ENCODE assay signal across 28 cellular contexts in the genomic region with DNA sequence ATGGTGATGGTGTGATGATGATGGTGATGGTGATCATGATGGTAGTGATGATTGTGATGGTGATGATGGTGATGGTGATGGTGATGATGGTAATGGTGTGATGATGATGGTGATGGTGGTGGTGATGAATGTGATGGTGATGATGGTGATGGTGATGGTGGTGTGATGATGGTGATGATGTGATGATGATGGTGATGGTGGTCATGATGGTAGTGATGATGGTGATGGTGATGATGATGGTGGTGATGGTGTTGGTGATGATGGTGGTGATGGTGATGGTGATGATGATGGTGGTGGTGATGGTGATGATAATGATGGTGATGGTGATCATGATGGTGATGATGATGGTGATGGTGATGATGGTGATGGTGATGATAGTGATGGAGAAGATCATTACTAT.
"Had no signal": no experiment of that assay in that cellular context is flagged by ENCODE, and none has a peak within 500 bp of the region (broad histone marks: within the 10 kb centered on the region; RNA-seq: fewer than 3 reads in every experiment).

No MANE protein-coding gene starts in this region.

- H2AFZ ChIP-seq: neural progenitor cell had no signal

- H3K36me3 ChIP-seq: gastrocnemius medialis, left lung, neural progenitor cell, spleen, tibial artery, upper lobe of left lung had no signal

- FAIRE-seq: colon had no signal

- H3K4me2 ChIP-seq: neural progenitor cell had no signal

- H3K4me3 Mint-ChIP-seq: endodermal cell; naive thymus-derived CD4-positive, alpha-beta T cell; nephron; neural progenitor cell; stimulated activated memory B cell treated with anti-CD40 and anti-IgM and Interleukin-4, amounts not matched to agents 10 μg/mL and 1 μg/mL and 100 μg/mL, for 72 hours had no signal

- H3K4me3 ChIP-seq: dorsolateral prefrontal cortex, gastrocnemius medialis, left lung, neural progenitor cell, psoas muscle, skin epidermis, spleen, testis, tibial artery, upper lobe of left lung had no signal

- H3K9me3 Mint-ChIP-seq: endodermal cell; nephron; neural progenitor cell; stimulated activated memory B cell treated with anti-CD40 and anti-IgM and Interleukin-4, amounts not matched to agents 10 μg/mL and 1 μg/mL and 100 μg/mL, for 72 hours had no signal

- H3K36me3 Mint-ChIP-seq: naive thymus-derived CD4-positive, alpha-beta T cell; stimulated activated memory B cell treated with anti-CD40 and anti-IgM and Interleukin-4, amounts not matched to agents 10 μg/mL and 1 μg/mL and 100 μg/mL, for 72 hours had no signal

- DNase-seq: dorsolateral prefrontal cortex; effector CD8-positive, alpha-beta T cell; endodermal cell; foreskin fibroblast; gastrocnemius medialis; head of caudate nucleus; left cardiac atrium; left lung; mesendoderm; midbrain; naive thymus-derived CD4-positive, alpha-beta T cell; nucleus accumbens; psoas muscle; right cardiac atrium; spleen; stimulated activated CD4-positive, alpha-beta T cell treated with anti-CD3 and anti-CD28 coated beads, Interleukin-4, amount 100 ng/mL, for 4 hours; stimulated activated naive CD8-positive, alpha-beta T cell treated with anti-CD3 and anti-CD28 coated beads, Interleukin-15, Interleukin-2, amounts not matched to agents 100 U/mL and 50 U/mL, for 24 hours; substantia nigra; testis; tibial artery; upper lobe of left lung had no signal

- H3K9me3 ChIP-seq: gastrocnemius medialis, left lung, psoas muscle, testis, tibial artery, upper lobe of left lung had no signal

- H3K4me1 Mint-ChIP-seq: endodermal cell; naive thymus-derived CD4-positive, alpha-beta T cell; stimulated activated memory B cell treated with anti-CD40 and anti-IgM and Interleukin-4, amounts not matched to agents 10 μg/mL and 1 μg/mL and 100 μg/mL, for 72 hours had no signal

- H3K4me1 ChIP-seq: gastrocnemius medialis, left lung, psoas muscle, upper lobe of left lung had no signal

- H3K27ac Mint-ChIP-seq: endodermal cell; naive thymus-derived CD4-positive, alpha-beta T cell; nephron; neural progenitor cell; stimulated activated memory B cell treated with anti-CD40 and anti-IgM and Interleukin-4, amounts not matched to agents 10 μg/mL and 1 μg/mL and 100 μg/mL, for 72 hours had no signal

- H3K9ac ChIP-seq: neural progenitor cell had no signal

- H3K27me3 ChIP-seq: dorsolateral prefrontal cortex, gastrocnemius medialis, neural progenitor cell, testis, tibial artery, upper lobe of left lung had no signal

- ATAC-seq: esophagus mucosa; gastrocnemius medialis; left cardiac atrium; left lung; naive thymus-derived CD4-positive, alpha-beta T cell; psoas muscle; right cardiac atrium; stimulated activated memory B cell treated with anti-CD40 and anti-IgM and Interleukin-4, amounts not matched to agents 10 μg/mL and 1 μg/mL and 100 μg/mL, for 72 hours; stimulated activated naive CD8-positive, alpha-beta T cell treated with anti-CD3 and anti-CD28 coated beads, Interleukin-15, Interleukin-2, amounts not matched to agents 100 U/mL and 50 U/mL, for 24 hours had no signal

- H3K27ac ChIP-seq: dorsolateral prefrontal cortex, epithelial cell of prostate, gastrocnemius medialis, left lung, neural progenitor cell, psoas muscle, skin epidermis, spleen, testis, tibial artery, upper lobe of left lung had no signal
